In the genomic region with DNA sequence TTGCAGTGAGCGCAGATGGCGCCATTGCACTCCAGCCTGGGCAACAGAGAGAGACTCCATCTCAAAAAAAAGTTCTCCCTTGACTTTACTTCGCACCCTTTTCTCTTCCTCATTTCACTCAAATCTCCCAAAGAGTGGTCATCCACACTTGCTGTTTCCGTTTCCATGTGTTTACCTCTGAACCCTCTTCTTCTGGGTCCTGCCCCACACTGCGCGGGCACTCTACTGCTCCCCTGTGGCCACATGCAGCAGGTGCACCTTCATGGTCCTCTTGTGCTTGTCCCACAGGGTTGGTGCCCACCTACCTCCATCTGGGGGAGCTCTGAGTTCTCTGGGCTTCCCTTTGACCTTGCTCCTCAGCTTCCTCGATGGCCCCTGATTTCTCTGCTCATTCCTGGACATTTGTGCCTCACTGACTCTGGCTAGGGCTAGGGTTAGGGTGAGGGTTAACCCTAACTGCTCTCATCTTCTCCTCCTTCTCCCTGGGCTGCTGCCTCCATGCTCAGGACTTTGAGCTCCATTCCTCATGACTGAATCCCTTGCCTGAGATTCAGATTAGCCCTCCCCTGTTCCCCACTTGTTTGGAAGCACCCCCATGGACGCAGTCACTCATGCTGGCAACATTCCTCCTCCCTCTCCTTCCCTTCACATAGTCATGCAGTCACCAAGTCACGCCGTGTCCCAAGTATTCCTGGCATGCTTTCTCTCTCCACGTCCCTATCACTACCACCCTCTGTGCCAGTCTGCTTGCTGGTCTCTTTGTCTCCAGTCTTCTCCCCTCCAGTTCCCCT, we compare ENCODE assay signal across 9 cellular contexts. TPM values are rescaled to one million over a fixed set of nuclear protein-coding genes. Genes with fewer than 3 reads are reported as not detected.
DNase-seq lines count a peak whose midpoint lies in the region; ATAC-seq, FAIRE-seq and TF ChIP-seq lines count a peak whose summit lies in the region.
"Had no signal": no experiment of that assay in that cellular context is flagged by ENCODE, and none has a peak within 500 bp of the region (broad histone marks: within the 10 kb centered on the region; RNA-seq: fewer than 3 reads in every experiment).

No MANE protein-coding gene starts in this region.

- TF ChIP-seq CTCF in A549 (IDR thresholded peaks at IDR 0.05) (no peak; the same call in 2 of the 3 replicates), VCaP (conservative IDR thresholded peaks at IDR 0.05) (peak; percentile 25; the same call in 1 of the 2 replicates)

- TF ChIP-seq EP300 in A549 (IDR thresholded peaks at IDR 0.05), result no peak

- no peak for FAIRE-seq in A549 (lab: Jason Lieb, UNC)

- POLR2A ChIA-PET in A549 (lab: Yijun Ruan, JAX), result no interaction called here

- no peak for TF ChIP-seq POLR2A in A549 (IDR thresholded peaks at IDR 0.05; ENCODE audit: low read length)

- H3K4me3 ChIP-seq in A549, result no peak overlapping the region
- H3K4me3 ChIP-seq: SJCRH30 had no signal

- CTCF ChIA-PET in A549 (lab: Yijun Ruan, JAX), result interaction anchor here (0.7 kb wide), 1 partner anchor 38 kb away, joined by 3 read pairs; no protein-coding TSS in a partner anchor

- H3K9me3 ChIP-seq in A549, result no peaks in the 10 kb centered on the region; the same call in 2 of the 3 replicates

- no peak overlapping the region for H3K27ac ChIP-seq in A549
- H3K27ac ChIP-seq in VCaP, result no peak overlapping the region
- H3K27ac ChIP-seq: SJCRH30 had no signal

- 0 out of 5 replicates have a peak, but pooled peaks of 1 of the 2 experiments have one; percentile 16 for TF ChIP-seq RAD21 in A549 (conservative IDR thresholded peaks at IDR 0.05 in 1 of 2, IDR thresholded peaks at IDR 0.05 in 1 of 2)

- ATAC-seq in A549 (peak; percentile 73 to 79), GM19463 (IDR thresholded peaks at IDR 0.05; ENCODE audit: unreplicated experiment) (peak; percentile 53), HG02763 (IDR thresholded peaks at IDR 0.05; ENCODE audit: unreplicated experiment) (no peak), GM21423 (IDR thresholded peaks at IDR 0.05; ENCODE audit: unreplicated experiment) (no peak)

- WGBS in A549 (ENCODE audit: missing lambda C conversion rate), result 22% methylated on average over 11 of the region's 11 CpGs

- no peaks in the 10 kb centered on the region for H3K4me1 ChIP-seq in A549
- H3K4me1 ChIP-seq: SJCRH30 had no signal

- H3K4me2 ChIP-seq in A549, result no peak overlapping the region

- DNase-seq in A549 (ENCODE audit: low read depth in 1 of 2, low spot score in 1 of 2) (peak; percentile 14 to 19), iPS DF 19.7 (ENCODE audit: low read depth, low spot score) (peak; percentile 25), HPDE6-E6E7 (ENCODE audit: extremely low spot score) (no peak), NCI-H226 (no peak)

TF ChIP-seq in A549, 52 proteins besides CTCF, POLR2A, EP300 and RAD21:
- TF ChIP-seq RARB (CRISPR knock-in tag; IDR thresholded peaks at IDR 0.05), result no peak
- no peak for TF ChIP-seq KDM5A (IDR thresholded peaks at IDR 0.05)
- TF ChIP-seq, protein P1, sequence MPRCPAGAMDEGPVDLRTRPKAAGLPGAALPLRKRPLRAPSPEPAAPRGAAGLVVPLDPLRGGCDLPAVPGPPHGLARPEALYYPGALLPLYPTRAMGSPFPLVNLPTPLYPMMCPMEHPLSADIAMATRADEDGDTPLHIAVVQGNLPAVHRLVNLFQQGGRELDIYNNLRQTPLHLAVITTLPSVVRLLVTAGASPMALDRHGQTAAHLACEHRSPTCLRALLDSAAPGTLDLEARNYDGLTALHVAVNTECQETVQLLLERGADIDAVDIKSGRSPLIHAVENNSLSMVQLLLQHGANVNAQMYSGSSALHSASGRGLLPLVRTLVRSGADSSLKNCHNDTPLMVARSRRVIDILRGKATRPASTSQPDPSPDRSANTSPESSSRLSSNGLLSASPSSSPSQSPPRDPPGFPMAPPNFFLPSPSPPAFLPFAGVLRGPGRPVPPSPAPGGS (IDR thresholded peaks at IDR 0.05), result no peak
- no peak for TF ChIP-seq NFE2L2 (conservative IDR thresholded peaks at IDR 0.05; ENCODE audit: low read length)
- no peak for TF ChIP-seq FOXS1 (CRISPR knock-in tag; IDR thresholded peaks at IDR 0.05)
- TF ChIP-seq, protein P2, sequence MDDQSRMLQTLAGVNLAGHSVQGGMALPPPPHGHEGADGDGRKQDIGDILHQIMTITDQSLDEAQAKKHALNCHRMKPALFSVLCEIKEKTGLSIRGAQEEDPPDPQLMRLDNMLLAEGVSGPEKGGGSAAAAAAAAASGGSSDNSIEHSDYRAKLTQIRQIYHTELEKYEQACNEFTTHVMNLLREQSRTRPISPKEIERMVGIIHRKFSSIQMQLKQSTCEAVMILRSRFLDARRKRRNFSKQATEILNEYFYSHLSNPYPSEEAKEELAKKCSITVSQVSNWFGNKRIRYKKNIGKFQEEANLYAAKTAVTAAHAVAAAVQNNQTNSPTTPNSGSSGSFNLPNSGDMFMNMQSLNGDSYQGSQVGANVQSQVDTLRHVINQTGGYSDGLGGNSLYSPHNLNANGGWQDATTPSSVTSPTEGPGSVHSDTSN (IDR thresholded peaks at IDR 0.05), result no peak
- TF ChIP-seq, protein P3, sequence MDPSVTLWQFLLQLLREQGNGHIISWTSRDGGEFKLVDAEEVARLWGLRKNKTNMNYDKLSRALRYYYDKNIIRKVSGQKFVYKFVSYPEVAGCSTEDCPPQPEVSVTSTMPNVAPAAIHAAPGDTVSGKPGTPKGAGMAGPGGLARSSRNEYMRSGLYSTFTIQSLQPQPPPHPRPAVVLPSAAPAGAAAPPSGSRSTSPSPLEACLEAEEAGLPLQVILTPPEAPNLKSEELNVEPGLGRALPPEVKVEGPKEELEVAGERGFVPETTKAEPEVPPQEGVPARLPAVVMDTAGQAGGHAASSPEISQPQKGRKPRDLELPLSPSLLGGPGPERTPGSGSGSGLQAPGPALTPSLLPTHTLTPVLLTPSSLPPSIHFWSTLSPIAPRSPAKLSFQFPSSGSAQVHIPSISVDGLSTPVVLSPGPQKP (IDR thresholded peaks at IDR 0.05; ENCODE audit: low read depth, low read length), result no peak
- no peak for TF ChIP-seq MAZ (IDR thresholded peaks at IDR 0.05; ENCODE audit: borderline replicate concordance, low read depth, low read length)
- no peak for TF ChIP-seq TP53 (CRISPR knock-in tag; IDR thresholded peaks at IDR 0.05)
- TF ChIP-seq CBX2 (IDR thresholded peaks at IDR 0.05; ENCODE audit: borderline replicate concordance, low read depth), result no peak
- TF ChIP-seq RNF2 (IDR thresholded peaks at IDR 0.05; ENCODE audit: borderline replicate concordance, low read depth), result no peak
- TF ChIP-seq FOSL2 (IDR thresholded peaks at IDR 0.05), result no peak
- TF ChIP-seq FOSL2 (CRISPR knock-in tag; IDR thresholded peaks at IDR 0.05), result no peak
- TF ChIP-seq CHD2 (IDR thresholded peaks at IDR 0.05; ENCODE audit: low read length, partially characterized antibody), result no peak

RNA-seq across cellular contexts. Expression of a gene that starts 26.6 kb away (rescaled TPM):
- polyA plus RNA-seq in A549 (2011; rRNA removed) (0.04 and 0.07 TPM in 2 replicates), A549 (2017; fragmentation: RNase III; extraction: RNeasy Plus Mini Kit Qiagen cat#74134 plus additional on column Dnase treatment) (0.05 TPM in 1 of 3 replicates, not detected in the others)
- 0.03 TPM in 2 replicates for polyA plus RNA-seq in A549 (2012; cell fraction: cytosol; rRNA removed)
- 0.11 and 0.12 TPM in 2 replicates for polyA plus RNA-seq in A549 (2012; cell fraction: nucleus; rRNA removed)
- polyA minus RNA-seq in A549 (2011; rRNA and poly(A)+ RNA removed), result 0.25 TPM in 1 of 2 replicates, not detected in the other

Comparison
In these comparisons a context has a peak if more than half of its experiments do, and no peak if none do; other contexts are left out.
1. ATAC-seq: peak in A549 (2 of 2) and GM19463 (single experiment); none in HG02763 (single experiment) and GM21423 (single experiment).
2. DNase-seq: peak in A549 (2 of 2) and iPS DF 19.7 (single experiment); none in HPDE6-E6E7 (single experiment) and NCI-H226 (single experiment).